In the genomic region with DNA sequence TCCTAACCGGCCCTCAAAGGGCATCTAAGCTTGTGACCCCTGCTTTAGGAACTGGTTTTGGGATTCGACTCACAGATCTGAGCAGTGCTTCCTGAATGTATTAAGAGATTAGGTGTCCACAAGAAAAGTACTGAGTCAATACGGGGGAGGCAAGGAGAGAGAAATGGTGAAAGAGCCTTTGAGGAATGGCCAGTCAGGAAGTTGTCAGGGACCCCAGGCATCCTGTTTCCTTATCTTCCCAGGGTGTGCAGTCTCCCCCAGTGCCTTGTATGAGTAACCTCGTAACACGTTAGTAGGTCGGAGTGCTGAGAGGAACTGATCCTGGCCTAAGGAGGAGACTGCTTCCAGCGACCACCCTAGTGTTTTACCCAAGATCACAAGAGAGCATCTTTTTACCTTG, we compare ENCODE assay signal across 24 cellular contexts. TPM values are rescaled to one million over a fixed set of nuclear protein-coding genes. Genes with fewer than 3 reads are reported as not detected.
A peak's percentile ranks its signal among the peaks of the same experiment; 100 is the strongest.
DNase-seq lines count a peak whose midpoint lies in the region; ATAC-seq, FAIRE-seq and TF ChIP-seq lines count a peak whose summit lies in the region.
"Had no signal": no experiment of that assay in that cellular context is flagged by ENCODE, and none has a peak within 500 bp of the region (broad histone marks: within the 10 kb centered on the region; RNA-seq: fewer than 3 reads in every experiment).

No MANE protein-coding gene starts in this region.

- 27% methylated on average over 7 of the region's 7 CpGs for WGBS in K562 (ENCODE audit: insufficient coverage, low coverage, missing lambda C conversion rate)

- H3K27me3 Mint-ChIP-seq in memory B cell (no peaks in the 10 kb centered on the region), neural progenitor cell (ENCODE audit: insufficient read depth, low read depth) (peaks cover 12% of the 10 kb centered on the region)
- H3K27me3 Mint-ChIP-seq: T-cell had no signal

- H3K4me1 ChIP-seq in BLaER1 treated with 17β-estradiol and CSF1 and Interleukin-3, amounts not matched to agents 10 nM and 100 nM = peaks cover 0 to 100% (median 95%) of the 10 kb centered on the region in 10 experiments
- H3K4me1 ChIP-seq in K562 (replicated peaks in 1 of 2; ENCODE audit: control insufficient read depth in 2 of 2, insufficient read depth in 2 of 2, low read length in 2 of 2) = peaks cover 0 to 10% of the 10 kb centered on the region in 2 experiments; a peak in 3 of 5 replicates
- H3K4me1 ChIP-seq in neural progenitor cell = no peaks in the 10 kb centered on the region
- H3K4me1 ChIP-seq in right atrium auricular region = no peaks in the 10 kb centered on the region
- H3K4me1 ChIP-seq: ascending aorta, colonic mucosa, foreskin keratinocyte, left lung had no signal

- peak overlapping the region in 10 of 11 experiments; percentile 3 to 79 (median 64); a peak in 18 of 22 replicates for H3K4me2 ChIP-seq in BLaER1 treated with 17β-estradiol and CSF1 and Interleukin-3, amounts not matched to agents 10 nM and 100 nM
- H3K4me2 ChIP-seq in K562 (ENCODE audit: insufficient read depth, low read length) = no peak overlapping the region; the same call in 1 of the 2 replicates
- no peak overlapping the region for H3K4me2 ChIP-seq in neural progenitor cell

- FAIRE-seq in K562 (lab: Jason Lieb, UNC) = peak; percentile 84
- FAIRE-seq: endometrium, H1, HepG2 had no signal

- H3K27ac ChIP-seq in BLaER1 treated with 17β-estradiol and CSF1 and Interleukin-3, amounts not matched to agents 10 nM and 100 nM = peak overlapping the region in 9 of 11 experiments; percentile 38 to 91 (median 85); a peak in 18 of 22 replicates
- H3K27ac ChIP-seq in K562 (ENCODE audit: extremely low read depth, low read depth, low read length) (peak overlapping the region; percentile 62; the same call in 2 of the 3 replicates), neural progenitor cell (no peak overlapping the region), right atrium auricular region (no peak overlapping the region)
- H3K27ac ChIP-seq: ascending aorta, colonic mucosa, foreskin keratinocyte, left lung, right lobe of liver, RWPE1 had no signal

- no peaks in the 10 kb centered on the region for H3K27me3 ChIP-seq in BLaER1 treated with 17β-estradiol and CSF1 and Interleukin-3, amounts not matched to agents 10 nM and 100 nM
- H3K27me3 ChIP-seq in K562 (ENCODE audit: control insufficient read depth in 2 of 2, insufficient read depth in 2 of 2, low read length in 2 of 2) = no peaks in the 10 kb centered on the region
- H3K27me3 ChIP-seq in neural progenitor cell = no peaks in the 10 kb centered on the region
- no peaks in the 10 kb centered on the region for H3K27me3 ChIP-seq in right atrium auricular region
- H3K27me3 ChIP-seq: ascending aorta, colonic mucosa, foreskin keratinocyte, left lung, right lobe of liver had no signal

- TF ChIP-seq EP300 in K562 (IDR thresholded peaks at IDR 0.05; ENCODE audit: low read length) = peak; percentile 63; the same call in 1 of the 2 replicates

- CTCF ChIA-PET in K562 (lab: Yijun Ruan, JAX; ENCODE audit: low intra/inter-chr PET ratio) = no interaction called here

- no peaks in the 10 kb centered on the region; the same call in 2 of the 3 replicates for H3K79me2 ChIP-seq in K562 (ENCODE audit: control insufficient read depth, insufficient read depth, low read length)
- no peaks in the 10 kb centered on the region for H3K79me2 ChIP-seq in neural progenitor cell (ENCODE audit: low read depth)

- H3K36me3 ChIP-seq in BLaER1 treated with 17β-estradiol and CSF1 and Interleukin-3, amounts not matched to agents 10 nM and 100 nM = peaks cover 83 to 100% (median 95%) of the 10 kb centered on the region in 11 experiments
- H3K36me3 ChIP-seq in K562 (ENCODE audit: control insufficient read depth, insufficient read depth, low read length) (peaks cover 93% of the 10 kb centered on the region), neural progenitor cell (peaks cover 16% of the 10 kb centered on the region), right atrium auricular region (peaks cover 86% of the 10 kb centered on the region)

- BruUV-seq in K562 (replicated peaks; lab: Mats Ljungman, UMichigan) = no TSS peak

- H3K4me3 ChIP-seq in BLaER1 treated with 17β-estradiol and CSF1 and Interleukin-3, amounts not matched to agents 10 nM and 100 nM = 0 out of 20 replicates have a peak overlapping the region, but pooled peaks of 1 of the 10 experiments have one; percentile 23
- H3K4me3 ChIP-seq in K562 = no peak overlapping the region
- H3K4me3 ChIP-seq in neural progenitor cell = no peak overlapping the region
- no peak overlapping the region for H3K4me3 ChIP-seq in right atrium auricular region
- H3K4me3 ChIP-seq: ascending aorta, colonic mucosa, left lung, right lobe of liver had no signal

- H3F3A ChIP-seq in neural progenitor cell (ENCODE audit: low read depth) = no peaks in the 10 kb centered on the region

- TF ChIP-seq POLR2A in K562 (conservative IDR thresholded peaks at IDR 0.05) = no peak

- DNase-seq in LHCN-M2 (ENCODE audit: low read depth) (peak; percentile 36), K562 (ENCODE audit: extremely low read depth in 1 of 4, low spot score in 3 of 4) (peak in 2 of 4 experiments; percentile 58 to 63), memory B cell (ENCODE audit: low spot score in 2 of 2) (no peak), neural progenitor cell (ENCODE audit: low spot score) (no peak), right atrium auricular region (ENCODE audit: low spot score) (no peak), NCI-H524 treated with DMSO at 0.1 percent for 48 hours (lab: John Stamatoyannopoulos, UW) (no peak), SW480 (ENCODE audit: low spot score) (no peak)
- DNase-seq: activated CD4-positive, CD25-positive, alpha-beta regulatory T cell treated with anti-CD3 and anti-CD28 coated beads, Interleukin-2, amount 50 U/mL, for 72 hours; activated gamma-delta T cell treated with Interleukin-2 at 50 U/mL for 16 hours; colonic mucosa; foreskin keratinocyte; left lung; NCI-H1930; NCI-H510A; occipital lobe; T-cell had no signal

- H2AFZ ChIP-seq in K562 (ENCODE audit: low read depth, low read length) (no peak overlapping the region), neural progenitor cell (replicated peaks) (no peak overlapping the region)

- POLR2A ChIA-PET in K562 (lab: Yijun Ruan, JAX) = interaction anchor here (0.6 kb wide), 1 partner anchor 11 kb away, joined by 3 read pairs; no protein-coding TSS in a partner anchor

- H3K9me1 ChIP-seq in K562 (ENCODE audit: control insufficient read depth, insufficient read depth, low read length) = no peaks in the 10 kb centered on the region

- in situ Hi-C loops in K562 (cut with MboI) = no loop called here

- no peak for TF ChIP-seq RAD21 in K562 (CRISPR knock-in tag; conservative IDR thresholded peaks at IDR 0.05 in 1 of 2, IDR thresholded peaks at IDR 0.05 in 1 of 2)

- H3K9me3 Mint-ChIP-seq in memory B cell (peaks cover 3% of the 10 kb centered on the region), neural progenitor cell (no peaks in the 10 kb centered on the region)
- H3K9me3 Mint-ChIP-seq: T-cell had no signal

- ATAC-seq in K562 = peak; percentile 58; the same call in 2 of the 3 replicates
- ATAC-seq in memory B cell (ENCODE audit: low read depth) = no peak
- ATAC-seq: foreskin keratinocyte, HepG2, left lung, right lobe of liver, T-cell had no signal

- H3K36me3 Mint-ChIP-seq in memory B cell (peaks cover 31% of the 10 kb centered on the region), neural progenitor cell (peaks cover 36% of the 10 kb centered on the region)

- H4K20me1 ChIP-seq in BLaER1 treated with 17β-estradiol and CSF1 and Interleukin-3, amounts not matched to agents 10 nM and 100 nM = peaks cover 0 to 65% (median 11%) of the 10 kb centered on the region in 11 experiments; a peak in 6 of 22 replicates
- H4K20me1 ChIP-seq in K562 (replicated peaks; ENCODE audit: control insufficient read depth, insufficient read depth, low read length) (0 out of 2 replicates have a peak, but pooled peaks cover 3% of the 10 kb centered on the region), neural progenitor cell (ENCODE audit: low read depth) (peaks cover 14% of the 10 kb centered on the region)

- peaks cover 0 to 22% (median 14%) of the 10 kb centered on the region in 11 experiments; a peak in 12 of 22 replicates for H3K9me3 ChIP-seq in BLaER1 treated with 17β-estradiol and CSF1 and Interleukin-3, amounts not matched to agents 10 nM and 100 nM (replicated peaks in 1 of 11)
- H3K9me3 ChIP-seq in K562 (replicated peaks; ENCODE audit: control insufficient read depth, insufficient read depth, low read depth, low read length) = no peaks in the 10 kb centered on the region
- H3K9me3 ChIP-seq in neural progenitor cell (ENCODE audit: low read depth) = no peaks in the 10 kb centered on the region
- H3K9me3 ChIP-seq in right atrium auricular region = no peaks in the 10 kb centered on the region
- H3K9me3 ChIP-seq: ascending aorta, Caco-2, colonic mucosa, left lung, right lobe of liver had no signal

- TF ChIP-seq CTCF in K562 (IDR thresholded peaks at IDR 0.05 in 2 of 3, conservative IDR thresholded peaks at IDR 0.05 in 1 of 3; ENCODE audit: insufficient read depth in 2 of 3, low read depth in 1 of 3, low read length in 3 of 3) (no peak), neural progenitor cell (IDR thresholded peaks at IDR 0.05) (no peak), right atrium auricular region (IDR thresholded peaks at IDR 0.05) (no peak)

- no peak overlapping the region for H3K4me3 Mint-ChIP-seq in memory B cell
- H3K4me3 Mint-ChIP-seq in neural progenitor cell = no peak overlapping the region
- H3K4me3 Mint-ChIP-seq: T-cell had no signal

- peaks cover 32% of the 10 kb centered on the region for H3K4me1 Mint-ChIP-seq in memory B cell
- no peaks in the 10 kb centered on the region for H3K4me1 Mint-ChIP-seq in neural progenitor cell

- peak overlapping the region in 9 of 11 experiments; percentile 21 to 63 (median 47); a peak in 15 of 22 replicates for H3K9ac ChIP-seq in BLaER1 treated with 17β-estradiol and CSF1 and Interleukin-3, amounts not matched to agents 10 nM and 100 nM
- H3K9ac ChIP-seq in K562 (ENCODE audit: insufficient read depth in 1 of 2, low read depth in 2 of 2, low read length in 2 of 2) (no peak overlapping the region), neural progenitor cell (no peak overlapping the region)

- intact Hi-C loops in K562 (cut with micrococcal nuclease) = no loop called here

- H3K27ac Mint-ChIP-seq in memory B cell (peak overlapping the region; percentile 33), neural progenitor cell (no peak overlapping the region)
- H3K27ac Mint-ChIP-seq: T-cell had no signal

RNA-seq across cellular contexts. Expression of a gene that starts 16.4 kb away (rescaled TPM):
- not detected in 2 replicates for total RNA-seq in LHCN-M2 (2014; rRNA removed)
- polyA plus RNA-seq in LHCN-M2 (2012) = 0.49 TPM
- total RNA-seq in K562 (2011; cell fraction: chromatin; rRNA removed; ENCODE audit: low replicate concordance) = 1.5 and 1.7 TPM in 2 replicates
- total RNA-seq in K562 (2011; cell fraction: nucleolus; rRNA removed) = 0.67 TPM in 1 of 2 replicates, not detected in the other
- total RNA-seq in K562 (2011; cell fraction: nucleoplasm; rRNA removed) = 1.6 TPM in 2 replicates
- total RNA-seq in K562 (2014; rRNA removed) = 0.18 TPM in 1 of 2 replicates, not detected in the other
- total RNA-seq in K562 (2014; rRNA removed; fragmentation: Illumina TruSeq; extraction: Trizol) = 0.22 and 0.25 TPM in 2 replicates
- total RNA-seq in K562 (2015; rRNA removed; fragmentation: Illumina TruSeq; extraction: Trizol) = 0.25 TPM in 1 of 2 replicates, not detected in the other
- total RNA-seq in K562 (2021) = 0.51 TPM in 1 of 2 replicates, not detected in the other
- polyA plus RNA-seq in K562 (2011; rRNA removed) = 0.14 and 0.20 TPM in 2 replicates
- polyA plus RNA-seq in K562 (2011; cell fraction: cytosol; rRNA removed) = 0.07 TPM in 1 of 2 replicates, not detected in the other
- 0.70 TPM in 1 of 2 replicates, not detected in the other for polyA plus RNA-seq in K562 (2011; cell fraction: nucleus; rRNA removed)
- polyA plus RNA-seq in K562 (2012) = 0.36 and 0.47 TPM in 2 replicates
- polyA plus RNA-seq in K562 (2014; fragmentation: Illumina TruSeq; extraction: Trizol) = 0.22 TPM in 1 of 2 replicates, not detected in the other
- polyA plus RNA-seq in K562 (2014; fragmentation: Nextera tagmentation; extraction: Ambion mirVana) = under 1 TPM; 0.32 to 0.45 TPM
- not detected in 2 replicates for polyA plus RNA-seq in K562 (2014; rRNA removed)
- polyA minus RNA-seq in K562 (2011; rRNA and poly(A)+ RNA removed) = not detected in 2 replicates
- not detected in 2 replicates for polyA minus RNA-seq in K562 (2011; cell fraction: cytosol; rRNA and poly(A)+ RNA removed)
- polyA minus RNA-seq in K562 (2011; cell fraction: nucleus; rRNA and poly(A)+ RNA removed) = 0.40 and 0.67 TPM in 2 replicates
- total RNA-seq in neural progenitor cell (ENCODE audit: low replicate concordance) = not detected in 2 replicates
- not detected for total RNA-seq in right atrium auricular region
- total RNA-seq: ascending aorta, foreskin keratinocyte, H1, occipital lobe had no signal
- polyA plus RNA-seq: H1 had no signal

RNA-seq across cellular contexts. Expression of a gene that starts 17.8 kb away (rescaled TPM):
- total RNA-seq in LHCN-M2 (2014; rRNA removed) (10.7 and 17.2 TPM in 2 replicates), K562 (2014; rRNA removed) (12.9 and 16.4 TPM in 2 replicates), K562 (2014; rRNA removed; fragmentation: Illumina TruSeq; extraction: Trizol) (18.5 and 18.6 TPM in 2 replicates), K562 (2015; rRNA removed; fragmentation: Illumina TruSeq; extraction: Trizol) (17.9 and 22.4 TPM in 2 replicates), K562 (2021) (33.5 and 38.3 TPM in 2 replicates), neural progenitor cell (ENCODE audit: low replicate concordance) (26.8 and 57.5 TPM in 2 replicates), right atrium auricular region (10 to 100 TPM; 17.1 to 19.2 TPM)
- polyA plus RNA-seq in LHCN-M2 (2012) = 19.6 TPM
- total RNA-seq in K562 (2011; cell fraction: chromatin; rRNA removed; ENCODE audit: low replicate concordance) = 55.4 and 66.2 TPM in 2 replicates
- total RNA-seq in K562 (2011; cell fraction: nucleolus; rRNA removed) = 28.7 and 33.7 TPM in 2 replicates
- 38.4 and 44.9 TPM in 2 replicates for total RNA-seq in K562 (2011; cell fraction: nucleoplasm; rRNA removed)
- polyA plus RNA-seq in K562 (2011; rRNA removed) (28.8 and 30.7 TPM in 2 replicates), K562 (2014; fragmentation: Illumina TruSeq; extraction: Trizol) (44.1 and 56.6 TPM in 2 replicates), K562 (2014; fragmentation: Nextera tagmentation; extraction: Ambion mirVana) (10 to 100 TPM; 15.0 to 18.1 TPM), K562 (2014; rRNA removed) (21.8 and 24.6 TPM in 2 replicates)
- 15.9 and 17.2 TPM in 2 replicates for polyA plus RNA-seq in K562 (2011; cell fraction: cytosol; rRNA removed)
- 18.4 and 18.6 TPM in 2 replicates for polyA plus RNA-seq in K562 (2011; cell fraction: nucleus; rRNA removed)
- 25.1 and 43.3 TPM in 2 replicates for polyA plus RNA-seq in K562 (2012)
- 31.2 and 33.8 TPM in 2 replicates for polyA minus RNA-seq in K562 (2011; rRNA and poly(A)+ RNA removed)
- polyA minus RNA-seq in K562 (2011; cell fraction: cytosol; rRNA and poly(A)+ RNA removed) = 31.9 and 37.7 TPM in 2 replicates
- polyA minus RNA-seq in K562 (2011; cell fraction: nucleus; rRNA and poly(A)+ RNA removed) = 9.7 and 17.2 TPM in 2 replicates

RNA-seq across cellular contexts. Expression of a gene that starts 28.4 kb away (rescaled TPM):
- total RNA-seq in LHCN-M2 (2014; rRNA removed) = 30.8 and 34.0 TPM in 2 replicates
- polyA plus RNA-seq in LHCN-M2 (2012) = 19.0 TPM
- total RNA-seq in K562 (2011; cell fraction: chromatin; rRNA removed; ENCODE audit: low replicate concordance) = 67.9 and 76.6 TPM in 2 replicates
- total RNA-seq in K562 (2011; cell fraction: nucleolus; rRNA removed) = 38.0 and 41.5 TPM in 2 replicates
- total RNA-seq in K562 (2011; cell fraction: nucleoplasm; rRNA removed) = 63.2 and 72.6 TPM in 2 replicates
- 41.2 and 45.2 TPM in 2 replicates for total RNA-seq in K562 (2014; rRNA removed)
- 73.9 and 77.8 TPM in 2 replicates for total RNA-seq in K562 (2014; rRNA removed; fragmentation: Illumina TruSeq; extraction: Trizol)
- 82.9 and 85.5 TPM in 2 replicates for total RNA-seq in K562 (2015; rRNA removed; fragmentation: Illumina TruSeq; extraction: Trizol)
- total RNA-seq in K562 (2021) = 52.8 and 58.1 TPM in 2 replicates
- 18.9 and 28.9 TPM in 2 replicates for polyA plus RNA-seq in K562 (2011; rRNA removed)
- polyA plus RNA-seq in K562 (2011; cell fraction: cytosol; rRNA removed) = 15.3 and 21.6 TPM in 2 replicates
- polyA plus RNA-seq in K562 (2011; cell fraction: nucleus; rRNA removed) = 12.1 and 15.2 TPM in 2 replicates
- 27.0 and 61.8 TPM in 2 replicates for polyA plus RNA-seq in K562 (2012)
- polyA plus RNA-seq in K562 (2014; fragmentation: Illumina TruSeq; extraction: Trizol) = 71.2 and 78.3 TPM in 2 replicates
- polyA plus RNA-seq in K562 (2014; fragmentation: Nextera tagmentation; extraction: Ambion mirVana) = 10 to 100 TPM; 72.5 to 78.3 TPM
- polyA plus RNA-seq in K562 (2014; rRNA removed) = 57.7 and 67.0 TPM in 2 replicates
- polyA minus RNA-seq in K562 (2011; rRNA and poly(A)+ RNA removed) = 33.1 and 33.6 TPM in 2 replicates
- 15.2 and 22.5 TPM in 2 replicates for polyA minus RNA-seq in K562 (2011; cell fraction: cytosol; rRNA and poly(A)+ RNA removed)
- polyA minus RNA-seq in K562 (2011; cell fraction: nucleus; rRNA and poly(A)+ RNA removed) = 15.3 and 17.2 TPM in 2 replicates
- 17.2 and 23.7 TPM in 2 replicates for total RNA-seq in neural progenitor cell (ENCODE audit: low replicate concordance)
- 1 to 10 TPM; 5.9 to 6.6 TPM for total RNA-seq in right atrium auricular region

RNA-seq across cellular contexts. Expression of a gene that starts 28.6 kb away (rescaled TPM):
- total RNA-seq in LHCN-M2 (2014; rRNA removed) (48.8 and 48.9 TPM in 2 replicates), K562 (2014; rRNA removed) (34.2 and 45.2 TPM in 2 replicates), K562 (2014; rRNA removed; fragmentation: Illumina TruSeq; extraction: Trizol) (21.9 and 23.3 TPM in 2 replicates), K562 (2015; rRNA removed; fragmentation: Illumina TruSeq; extraction: Trizol) (29.4 and 30.1 TPM in 2 replicates), K562 (2021) (42.6 and 43.6 TPM in 2 replicates), neural progenitor cell (ENCODE audit: low replicate concordance) (30.3 and 72.4 TPM in 2 replicates), right atrium auricular region (10 to 100 TPM; 24.4 to 31.8 TPM)
- 19.4 TPM for polyA plus RNA-seq in LHCN-M2 (2012)
- 58.6 and 101 TPM in 2 replicates for total RNA-seq in K562 (2011; cell fraction: chromatin; rRNA removed; ENCODE audit: low replicate concordance)
- 70.5 and 89.9 TPM in 2 replicates for total RNA-seq in K562 (2011; cell fraction: nucleolus; rRNA removed)
- 73.8 and 77.9 TPM in 2 replicates for total RNA-seq in K562 (2011; cell fraction: nucleoplasm; rRNA removed)
- polyA plus RNA-seq in K562 (2011; rRNA removed) (31.5 and 34.9 TPM in 2 replicates), K562 (2014; fragmentation: Illumina TruSeq; extraction: Trizol) (22.0 and 27.9 TPM in 2 replicates), K562 (2014; fragmentation: Nextera tagmentation; extraction: Ambion mirVana) (1 to 10 TPM; 3.7 to 5.7 TPM), K562 (2014; rRNA removed) (33.4 and 38.2 TPM in 2 replicates)
- 40.5 and 58.4 TPM in 2 replicates for polyA plus RNA-seq in K562 (2011; cell fraction: cytosol; rRNA removed)
- 42.4 and 54.2 TPM in 2 replicates for polyA plus RNA-seq in K562 (2011; cell fraction: nucleus; rRNA removed)
- polyA plus RNA-seq in K562 (2012) = 20.5 and 29.8 TPM in 2 replicates
- 42.0 and 47.5 TPM in 2 replicates for polyA minus RNA-seq in K562 (2011; rRNA and poly(A)+ RNA removed)
- polyA minus RNA-seq in K562 (2011; cell fraction: cytosol; rRNA and poly(A)+ RNA removed) = 30.9 and 38.5 TPM in 2 replicates
- polyA minus RNA-seq in K562 (2011; cell fraction: nucleus; rRNA and poly(A)+ RNA removed) = 39.7 and 55.4 TPM in 2 replicates

RNA-seq across cellular contexts. Expression of a gene that starts 37.6 kb away (rescaled TPM):
- 39.6 and 40.5 TPM in 2 replicates for total RNA-seq in LHCN-M2 (2014; rRNA removed)
- polyA plus RNA-seq in LHCN-M2 (2012) = 12.9 TPM
- 3.6 and 14.6 TPM in 2 replicates for total RNA-seq in K562 (2011; cell fraction: chromatin; rRNA removed; ENCODE audit: low replicate concordance)
- total RNA-seq in K562 (2011; cell fraction: nucleolus; rRNA removed) = 24.6 and 26.7 TPM in 2 replicates
- 10.4 and 14.0 TPM in 2 replicates for total RNA-seq in K562 (2011; cell fraction: nucleoplasm; rRNA removed)
- 60.6 and 72.4 TPM in 2 replicates for total RNA-seq in K562 (2014; rRNA removed)
- 0.67 and 1.7 TPM in 2 replicates for total RNA-seq in K562 (2014; rRNA removed; fragmentation: Illumina TruSeq; extraction: Trizol)
- 6.2 and 10.1 TPM in 2 replicates for total RNA-seq in K562 (2015; rRNA removed; fragmentation: Illumina TruSeq; extraction: Trizol)
- 31.5 and 36.3 TPM in 2 replicates for total RNA-seq in K562 (2021)
- 4.3 and 5.3 TPM in 2 replicates for polyA plus RNA-seq in K562 (2011; rRNA removed)
- polyA plus RNA-seq in K562 (2011; cell fraction: cytosol; rRNA removed) = 12.0 and 31.8 TPM in 2 replicates
- polyA plus RNA-seq in K562 (2011; cell fraction: nucleus; rRNA removed) = 6.9 and 12.3 TPM in 2 replicates
- 14.4 and 18.0 TPM in 2 replicates for polyA plus RNA-seq in K562 (2012)
- 5.6 and 11.1 TPM in 2 replicates for polyA plus RNA-seq in K562 (2014; fragmentation: Illumina TruSeq; extraction: Trizol)
- polyA plus RNA-seq in K562 (2014; fragmentation: Nextera tagmentation; extraction: Ambion mirVana) = under 1 TPM; 0.15 to 0.25 TPM
- 40.0 and 45.5 TPM in 2 replicates for polyA plus RNA-seq in K562 (2014; rRNA removed)
- polyA minus RNA-seq in K562 (2011; rRNA and poly(A)+ RNA removed) = 2.7 and 4.4 TPM in 2 replicates
- polyA minus RNA-seq in K562 (2011; cell fraction: cytosol; rRNA and poly(A)+ RNA removed) = 7.4 and 7.6 TPM in 2 replicates
- 7.8 and 9.4 TPM in 2 replicates for polyA minus RNA-seq in K562 (2011; cell fraction: nucleus; rRNA and poly(A)+ RNA removed)
- total RNA-seq in neural progenitor cell (ENCODE audit: low replicate concordance) = 12.9 and 14.1 TPM in 2 replicates
- 10 to 100 TPM; 11.8 to 12.8 TPM for total RNA-seq in right atrium auricular region

Comparison
In these comparisons a context has a peak if more than half of its experiments do, and no peak if none do; other contexts are left out.
1. H3K27ac ChIP-seq: peak in BLaER1 treated with 17β-estradiol and CSF1 and Interleukin-3, amounts not matched to agents 10 nM and 100 nM (9 of 11) and K562 (single experiment); none in neural progenitor cell (single experiment) and right atrium auricular region (0 of 2).
2. H3K4me2 ChIP-seq: peak in BLaER1 treated with 17β-estradiol and CSF1 and Interleukin-3, amounts not matched to agents 10 nM and 100 nM (10 of 11); none in K562 (single experiment) and neural progenitor cell (single experiment).
3. H3K9ac ChIP-seq: peak in BLaER1 treated with 17β-estradiol and CSF1 and Interleukin-3, amounts not matched to agents 10 nM and 100 nM (9 of 11); none in K562 (0 of 2) and neural progenitor cell (single experiment).